ENCODE assay signal across 25 cellular contexts in the genomic region with DNA sequence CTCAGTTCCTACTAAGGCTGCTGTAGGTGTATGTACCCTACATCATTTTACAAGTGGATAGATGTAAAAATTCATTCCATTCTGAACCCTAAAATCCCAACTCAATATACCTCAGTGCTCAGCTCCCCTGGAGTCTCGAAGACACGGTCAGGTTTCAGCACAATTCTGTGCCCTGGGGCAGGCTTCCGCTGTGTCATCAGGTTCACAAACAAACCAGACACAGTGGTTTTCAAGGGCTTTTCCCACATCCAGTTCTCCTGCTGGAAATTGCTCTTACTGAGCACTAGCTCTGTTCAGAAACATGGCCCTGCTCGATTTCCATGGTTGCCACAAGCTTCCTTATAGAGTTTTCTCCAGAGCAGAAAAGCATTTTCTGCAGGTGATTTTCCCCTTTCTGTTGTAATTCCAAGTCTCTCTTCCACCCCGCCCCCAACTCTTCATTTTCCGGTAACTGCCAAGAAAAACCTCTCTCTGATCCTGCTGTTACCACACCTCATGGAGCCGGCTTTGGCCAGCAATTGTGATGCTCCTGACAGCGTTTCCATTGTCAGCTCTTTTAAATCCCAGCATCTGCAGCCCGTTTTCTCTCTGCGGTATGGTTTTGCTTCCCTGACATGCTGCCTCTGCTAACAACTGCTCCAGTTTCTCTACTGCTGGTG.
DNase-seq lines count a peak whose midpoint lies in the region; ATAC-seq, FAIRE-seq and TF ChIP-seq lines count a peak whose summit lies in the region.
"Had no signal": no experiment of that assay in that cellular context is flagged by ENCODE, and none has a peak within 500 bp of the region (broad histone marks: within the 10 kb centered on the region; RNA-seq: fewer than 3 reads in every experiment).

No MANE protein-coding gene starts in this region.

- no peaks in the 10 kb centered on the region for H3K27me3 ChIP-seq in RWPE2 (ENCODE audit: insufficient read depth, poor library complexity, severe bottlenecking)
- no peaks in the 10 kb centered on the region for H3K27me3 ChIP-seq in left lung
- H3K27me3 ChIP-seq in tibial nerve = no peaks in the 10 kb centered on the region
- H3K27me3 ChIP-seq: adrenal gland, colonic mucosa, esophagus squamous epithelium, tibial artery had no signal

- peak; percentile 58 for FAIRE-seq in HTR-8/SVneo (lab: Jason Lieb, UNC)

- no peaks in the 10 kb centered on the region for H3K4me1 ChIP-seq in RWPE2 (ENCODE audit: insufficient read depth, poor library complexity, severe bottlenecking)
- H3K4me1 ChIP-seq in left lung = no peaks in the 10 kb centered on the region
- H3K4me1 ChIP-seq in tibial nerve = no peaks in the 10 kb centered on the region
- H3K4me1 ChIP-seq: adrenal gland, colonic mucosa, esophagus squamous epithelium, gastroesophageal sphincter, HAP-1, tibial artery had no signal

- no peaks in the 10 kb centered on the region for H3K4me1 Mint-ChIP-seq in stimulated activated memory B cell treated with anti-CD40 and anti-IgM and Interleukin-4, amounts not matched to agents 10 μg/mL and 1 μg/mL and 100 μg/mL, for 72 hours

- TF ChIP-seq EP300 in tibial nerve (IDR thresholded peaks at IDR 0.05) = no peak

- H3K36me3 ChIP-seq in RWPE2 (ENCODE audit: low read depth) = no peaks in the 10 kb centered on the region
- no peaks in the 10 kb centered on the region for H3K36me3 ChIP-seq in left lung
- H3K36me3 ChIP-seq in tibial nerve = no peaks in the 10 kb centered on the region
- H3K36me3 ChIP-seq: adrenal gland, colonic mucosa, esophagus squamous epithelium, gastroesophageal sphincter, HAP-1, tibial artery had no signal

- peaks cover 3% of the 10 kb centered on the region for H3K9me3 ChIP-seq in RWPE2 (ENCODE audit: severe bottlenecking)
- peaks cover 0 to 24% of the 10 kb centered on the region in 2 donors for H3K9me3 ChIP-seq in left lung
- H3K9me3 ChIP-seq in tibial nerve = peaks cover 0 to 28% (median 0%) of the 10 kb centered on the region in 4 donors
- H3K9me3 ChIP-seq: colonic mucosa, HAP-1 had no signal

- TF ChIP-seq CTCF in RWPE2 (IDR thresholded peaks at IDR 0.05; ENCODE audit: poor library complexity, severe bottlenecking) (no peak), left lung (IDR thresholded peaks at IDR 0.05) (no peak), tibial nerve (IDR thresholded peaks at IDR 0.05) (no peak)

- no peak overlapping the region for H3K4me3 Mint-ChIP-seq in stimulated activated memory B cell treated with anti-CD40 and anti-IgM and Interleukin-4, amounts not matched to agents 10 μg/mL and 1 μg/mL and 100 μg/mL, for 72 hours
- H3K4me3 Mint-ChIP-seq: activated T-cell treated with anti-CD3 and anti-CD28 coated beads, Interleukin-2, amount 50 U/mL, for 24 hours; effector memory CD8-positive, alpha-beta T cell; stimulated activated naive CD8-positive, alpha-beta T cell treated with anti-CD3 and anti-CD28 coated beads, Interleukin-15, Interleukin-2, amounts not matched to agents 100 ng/mL and 50 ng/mL, for 24 hours had no signal

- WGBS in tibial nerve, 2 donors = 58 to 67% methylated on average over 10 of the region's 10 CpGs

- peak; percentile 59 for DNase-seq in DMS79 (lab: John Stamatoyannopoulos, UW)
- no peak for DNase-seq in HTR-8/SVneo (ENCODE audit: insufficient read length, low spot score)
- no peak for DNase-seq in RWPE2 (ENCODE audit: low spot score)
- peak in 1 of 2 donors; percentile 37 for DNase-seq in left lung
- no peak for DNase-seq in tibial nerve (ENCODE audit: low spot score in 2 of 2)
- DNase-seq in NOMO-1 (lab: John Stamatoyannopoulos, UW; ENCODE audit: unreplicated experiment in 2 of 2) = no peak
- DNase-seq: activated CD4-positive, alpha-beta T cell treated with anti-CD3 and anti-CD28 coated beads for 1 hour; activated T-cell treated with anti-CD3 and anti-CD28 coated beads, Interleukin-2, amount 50 U/mL, for 24 hours; adrenal gland; colonic mucosa; DND-41; effector memory CD8-positive, alpha-beta T cell; esophagus squamous epithelium; MM.1S; NCI-H1694; RPMI8226; stimulated activated CD4-positive, alpha-beta T cell treated with anti-CD3 and anti-CD28 coated beads, Interleukin-4, amount 100 ng/mL, for 24 hours; T-helper 9 cell; tibial artery had no signal

- H3K27me3 Mint-ChIP-seq in stimulated activated memory B cell treated with anti-CD40 and anti-IgM and Interleukin-4, amounts not matched to agents 10 μg/mL and 1 μg/mL and 100 μg/mL, for 72 hours = peaks cover 47% of the 10 kb centered on the region
- H3K27me3 Mint-ChIP-seq: stimulated activated naive CD8-positive, alpha-beta T cell treated with anti-CD3 and anti-CD28 coated beads, Interleukin-15, Interleukin-2, amounts not matched to agents 100 ng/mL and 50 ng/mL, for 24 hours had no signal

- H3K9me3 Mint-ChIP-seq in stimulated activated memory B cell treated with anti-CD40 and anti-IgM and Interleukin-4, amounts not matched to agents 10 μg/mL and 1 μg/mL and 100 μg/mL, for 72 hours = peaks cover 17% of the 10 kb centered on the region

- no peak overlapping the region for H3K27ac ChIP-seq in RWPE2 (ENCODE audit: poor library complexity, severe bottlenecking)
- no peak overlapping the region for H3K27ac ChIP-seq in left lung
- no peak overlapping the region for H3K27ac ChIP-seq in tibial nerve
- H3K27ac ChIP-seq: adrenal gland, colonic mucosa, esophagus squamous epithelium, gastroesophageal sphincter, tibial artery had no signal

- peaks cover 9% of the 10 kb centered on the region for H3K36me3 Mint-ChIP-seq in stimulated activated memory B cell treated with anti-CD40 and anti-IgM and Interleukin-4, amounts not matched to agents 10 μg/mL and 1 μg/mL and 100 μg/mL, for 72 hours

- no peak overlapping the region for H3K27ac Mint-ChIP-seq in stimulated activated memory B cell treated with anti-CD40 and anti-IgM and Interleukin-4, amounts not matched to agents 10 μg/mL and 1 μg/mL and 100 μg/mL, for 72 hours
- H3K27ac Mint-ChIP-seq: activated T-cell treated with anti-CD3 and anti-CD28 coated beads, Interleukin-2, amount 50 U/mL, for 24 hours; effector memory CD8-positive, alpha-beta T cell; stimulated activated naive CD8-positive, alpha-beta T cell treated with anti-CD3 and anti-CD28 coated beads, Interleukin-15, Interleukin-2, amounts not matched to agents 100 ng/mL and 50 ng/mL, for 24 hours had no signal

- TF ChIP-seq POLR2A in tibial nerve (IDR thresholded peaks at IDR 0.05) = no peak

- no peak overlapping the region for H3K4me3 ChIP-seq in RWPE2 (ENCODE audit: severe bottlenecking)
- H3K4me3 ChIP-seq in left lung = no peak overlapping the region
- no peak overlapping the region for H3K4me3 ChIP-seq in tibial nerve
- H3K4me3 ChIP-seq: adrenal gland, colonic mucosa, esophagus squamous epithelium, gastroesophageal sphincter, HAP-1, lung, tibial artery had no signal

- intact Hi-C loops in left lung (cut with DNase I) = no loop called here

- peak; percentile 72 for ATAC-seq in RWPE2 (ENCODE audit: low read depth)
- peak; percentile 71 for ATAC-seq in left lung
- no peak for ATAC-seq in stimulated activated memory B cell treated with anti-CD40 and anti-IgM and Interleukin-4, amounts not matched to agents 10 μg/mL and 1 μg/mL and 100 μg/mL, for 72 hours
- ATAC-seq in HG03159 (IDR thresholded peaks at IDR 0.05; ENCODE audit: unreplicated experiment) = no peak
- ATAC-seq: effector memory CD8-positive, alpha-beta T cell; gastroesophageal sphincter had no signal

Comparison
In these comparisons a context has a peak if more than half of its experiments do, and no peak if none do; other contexts are left out.
1. ATAC-seq: peak in RWPE2 (single experiment) and left lung (single experiment); none in stimulated activated memory B cell treated with anti-CD40 and anti-IgM and Interleukin-4, amounts not matched to agents 10 μg/mL and 1 μg/mL and 100 μg/mL, for 72 hours (single experiment) and HG03159 (single experiment).